ENCODE assay signal across 8 cellular contexts in genomic region chr21:28745131-28746055, GRCh38.
DNase-seq lines count a peak whose midpoint lies in the region; ATAC-seq, FAIRE-seq and TF ChIP-seq lines count a peak whose summit lies in the region.

No MANE protein-coding gene starts in this region.

- no peaks in the 10 kb centered on the region for H3K27me3 ChIP-seq in MG63
- H3K27me3 ChIP-seq in gastroesophageal sphincter: no peaks in the 10 kb centered on the region

- peak; percentile 81 for DNase-seq in HCEC 1CT
- DNase-seq in MG63: peak; percentile 68
- peak; percentile 56 for DNase-seq in SIG-M5 (lab: John Stamatoyannopoulos, UW)
- DNase-seq in activated naive CD4-positive, alpha-beta T cell (lab: John Stamatoyannopoulos, UW): peak in 3 of 4 experiments; percentile 9 to 45 (median 37)
- DNase-seq in nucleus accumbens (lab: John Stamatoyannopoulos, UW): peak in 53 of 56 donors; percentile 2 to 78 (median 51)
- DNase-seq in superior temporal gyrus (ENCODE audit: extremely low spot score): peak; percentile 95

- H3K4me3 ChIP-seq in MG63 (peak overlapping the region; percentile 27), gastroesophageal sphincter (peak overlapping the region; percentile 37 to 49)

- peak overlapping the region; percentile 63 to 85 (median 82) for H3K27ac ChIP-seq in gastroesophageal sphincter

- peaks cover 4 to 62% (median 13%) of the 10 kb centered on the region in 3 donors for H3K4me1 ChIP-seq in gastroesophageal sphincter

- ATAC-seq in gastroesophageal sphincter: peak; percentile 77

- peak; percentile 90 to 100 (median 96) for TF ChIP-seq CTCF in gastroesophageal sphincter (IDR thresholded peaks at IDR 0.05)

- TF ChIP-seq EP300 in gastroesophageal sphincter (IDR thresholded peaks at IDR 0.05): no peak

- FAIRE-seq in G401.6 (lab: Jason Lieb, UNC): peak; percentile 98

- no peak for TF ChIP-seq POLR2A in gastroesophageal sphincter (IDR thresholded peaks at IDR 0.05)

- H3K9me3 ChIP-seq in MG63 (no peaks in the 10 kb centered on the region; the same call in 1 of the 2 replicates), gastroesophageal sphincter (no peaks in the 10 kb centered on the region)

- no peaks in the 10 kb centered on the region for H3K36me3 ChIP-seq in MG63
- H3K36me3 ChIP-seq in gastroesophageal sphincter: no peaks in the 10 kb centered on the region

- 3 to 9% methylated on average over 13 to 15 of the region's 16 CpGs for WGBS in gastroesophageal sphincter (ENCODE audit: low coverage in 1 of 2), 2 donors

Comparison
In these comparisons a context has a peak if more than half of its experiments do, and no peak if none do; other contexts are left out.
1. Peak in every context shown above with its lines: DNase-seq, ATAC-seq, H3K4me3 ChIP-seq and H3K27ac ChIP-seq.
2. DNase-seq: peak in every context shown above with its lines; median percentile 95 in superior temporal gyrus; 81 in HCEC 1CT; 68 in MG63; 56 in SIG-M5; 51 in nucleus accumbens; 37 in activated naive CD4-positive, alpha-beta T cell.